In genomic region chr4:77353724-77354315, GRCh38 we compare ENCODE assay signal across 8 cellular contexts.
DNase-seq lines count a peak whose midpoint lies in the region; ATAC-seq, FAIRE-seq and TF ChIP-seq lines count a peak whose summit lies in the region.
"Not testable (repeated sequence)": the region's sequence is repeated elsewhere in the genome, so short reads cannot be mapped to it uniquely, and the experiment has no call there.

No MANE protein-coding gene starts in this region.

- H3K4ac ChIP-seq in H1 (replicated peaks; ENCODE audit: insufficient read length, low read depth, low read length): not testable (repeated sequence)

- not testable (repeated sequence) for H3K18ac ChIP-seq in H1 (ENCODE audit: extremely low read depth, low read length)

- H4K8ac ChIP-seq in H1 (ENCODE audit: extremely low read depth, insufficient read depth, low read length): not testable (repeated sequence)

- CTCF ChIA-PET in Panc1 (lab: Charles Lee): not testable (repeated sequence)
- CTCF ChIA-PET in H1 (lab: Charles Lee; ENCODE audit: partially characterized antibody): interaction anchor here (0.7 to 7.9 kb wide), 38 partner anchors 9 to 126 kb away, joined by 3 to 83 read pairs (median 5); no protein-coding TSS in a partner anchor

- H3K9ac ChIP-seq in H1 (replicated peaks in 1 of 4; ENCODE audit: extremely low read depth in 1 of 4, low read depth in 3 of 4, low read length in 3 of 4): not testable (repeated sequence)

- H3K4me2 ChIP-seq in H1 (ENCODE audit: insufficient read depth in 1 of 2, low read depth in 2 of 2, low read length in 2 of 2): not testable (repeated sequence)

- H3K4me3 ChIP-seq in Panc1 (ENCODE audit: low read depth in 2 of 2, low read length in 2 of 2); H1 (ENCODE audit: extremely low read depth in 1 of 4, insufficient read depth in 2 of 4, low read depth in 3 of 4, low read length in 4 of 4); right lobe of liver; upper lobe of left lung: not testable (repeated sequence)

- not testable (repeated sequence) for H2BK5ac ChIP-seq in H1 (ENCODE audit: low read depth, low read length)

- not testable (repeated sequence) for H3K36me3 ChIP-seq in Panc1 (ENCODE audit: control insufficient read depth, insufficient read depth, low read length); H1 (ENCODE audit: control insufficient read depth in 2 of 4, insufficient read depth in 4 of 4, low read length in 3 of 4); right lobe of liver; upper lobe of left lung

- FAIRE-seq in GM12891 (lab: Jason Lieb, UNC) (peak; percentile 98), H1 (lab: Jason Lieb, UNC) (peak; percentile 100)

- H3K27me3 ChIP-seq in Panc1 (ENCODE audit: control insufficient read depth, insufficient read depth, low read length); H1 (replicated peaks in 1 of 4; ENCODE audit: control insufficient read depth in 3 of 4, extremely low read depth in 1 of 4, insufficient read depth in 3 of 4, low read length in 3 of 4); right lobe of liver; upper lobe of left lung: not testable (repeated sequence)

- H2AK5ac ChIP-seq in H1 (ENCODE audit: low read depth, low read length): not testable (repeated sequence)

- not testable (repeated sequence) for H3K79me2 ChIP-seq in H1 (ENCODE audit: control insufficient read depth in 1 of 2, insufficient read depth in 2 of 2, low read length in 2 of 2)

- not testable (repeated sequence) for H3K79me1 ChIP-seq in H1 (ENCODE audit: low read depth, low read length)

- DNase-seq in GM12891 (ENCODE audit: insufficient read length, low spot score); Panc1 (ENCODE audit: low read depth, low spot score); H1 (ENCODE audit: low read depth in 1 of 2, low spot score in 2 of 2); right lobe of liver; upper lobe of left lung: not testable (repeated sequence)

- not testable (repeated sequence) for H3K14ac ChIP-seq in H1 (ENCODE audit: insufficient read length)

- H3K9me3 ChIP-seq in Panc1 (ENCODE audit: control insufficient read depth, insufficient read depth, low read depth, low read length); H1 (ENCODE audit: insufficient read depth in 2 of 2, low read depth in 1 of 2, low read length in 1 of 2); right lobe of liver; upper lobe of left lung: not testable (repeated sequence)

- not testable (repeated sequence) for H3K27ac ChIP-seq in Panc1 (ENCODE audit: low read length); H1 (ENCODE audit: low read depth, low read length); right lobe of liver; upper lobe of left lung

- intact Hi-C loops in Panc1 (cut with micrococcal nuclease; ENCODE audit: unreplicated experiment): not testable (repeated sequence)
- intact Hi-C loops in right lobe of liver (cut with DNase I): loop anchor here in 1 of 2 donors (5.0 kb wide), 1 partner anchor 107 kb away; no protein-coding TSS in a partner anchor

- TF ChIP-seq EP300 in H1 (IDR thresholded peaks at IDR 0.05; ENCODE audit: borderline replicate concordance in 1 of 2, low read depth in 2 of 2, low read length in 2 of 2); upper lobe of left lung (IDR thresholded peaks at IDR 0.05): not testable (repeated sequence)

- not testable (repeated sequence) for H2BK120ac ChIP-seq in H1 (replicated peaks; ENCODE audit: low read depth, low read length)

- in situ Hi-C loops in Panc1 (cut with HindIII; ENCODE audit: low pct_unique_long_range_greater_than_20kb, low sequenced_read_pairs): not testable (repeated sequence)

- not testable (repeated sequence) for H3K4me1 ChIP-seq in Panc1 (ENCODE audit: control insufficient read depth, insufficient read depth, low read length); H1 (replicated peaks in 1 of 4; ENCODE audit: control insufficient read depth in 3 of 4, insufficient read depth in 4 of 4, low read length in 3 of 4); right lobe of liver; upper lobe of left lung

- H4K91ac ChIP-seq in H1 (replicated peaks; ENCODE audit: insufficient read length, low read length): not testable (repeated sequence)

- not testable (repeated sequence) for H2BK15ac ChIP-seq in H1 (ENCODE audit: low read length)

- H4K5ac ChIP-seq in H1 (ENCODE audit: insufficient read length, low read depth, low read length): not testable (repeated sequence)

- not testable (repeated sequence) for TF ChIP-seq POLR2A in GM12891 (IDR thresholded peaks at IDR 0.05; ENCODE audit: low read depth, low read length); H1 (IDR thresholded peaks at IDR 0.05; ENCODE audit: control extremely low read depth in 1 of 2, low read depth in 2 of 2, low read length in 2 of 2); right lobe of liver (IDR thresholded peaks at IDR 0.05); upper lobe of left lung (IDR thresholded peaks at IDR 0.05)

- not testable (repeated sequence) for H4K20me1 ChIP-seq in H1 (replicated peaks in 1 of 2; ENCODE audit: control insufficient read depth in 1 of 2, insufficient read depth in 2 of 2, low read length in 2 of 2)

- 64% methylated on average over 4 of the region's 5 CpGs; no CpG with 5 or more reads in 1 of the 2 experiments for WGBS in H1 (ENCODE audit: extremely low coverage in 1 of 2, insufficient coverage in 1 of 2, insufficient read length in 1 of 2, insufficient replicate concordance in 2 of 2, low coverage in 1 of 2, low lambda C conversion rate in 2 of 2, missing lambda C conversion rate in 1 of 2), 2 experiments
- 63% methylated on average over 2 of the region's 5 CpGs for WGBS in right lobe of liver (ENCODE audit: insufficient coverage, low coverage, low lambda C conversion rate, missing lambda C conversion rate)
- WGBS in upper lobe of left lung, 2 donors: 62 to 69% methylated on average over 3 to 5 of the region's 5 CpGs

- TF ChIP-seq CTCF in Panc1 (IDR thresholded peaks at IDR 0.05) (peak; percentile 62), H1 (IDR thresholded peaks at IDR 0.05; ENCODE audit: control extremely low read depth in 1 of 3, insufficient read depth in 1 of 3, low read depth in 1 of 3, low read length in 3 of 3) (peak in 1 of 3 experiments; percentile 20; a peak in 1 of 4 replicates), right lobe of liver (IDR thresholded peaks at IDR 0.05) (peak in 2 of 4 donors; percentile 15 to 20)
- not testable (repeated sequence) for TF ChIP-seq CTCF in upper lobe of left lung (IDR thresholded peaks at IDR 0.05)

- not testable (repeated sequence) for BruUV-seq in Panc1 (replicated peaks; lab: Mats Ljungman, UMichigan)

- not testable (repeated sequence) for H3K56ac ChIP-seq in H1 (replicated peaks; ENCODE audit: insufficient read length, low read depth, low read length)

- TF ChIP-seq RAD21 in H1 (IDR thresholded peaks at IDR 0.05 in 1 of 2, conservative IDR thresholded peaks at IDR 0.05 in 1 of 2; ENCODE audit: low read depth in 2 of 2, low read length in 2 of 2): not testable (repeated sequence)

- not testable (repeated sequence) for H3K23me2 ChIP-seq in H1 (ENCODE audit: low read depth, low read length)

- ATAC-seq in GM19467 (IDR thresholded peaks at IDR 0.05; ENCODE audit: unreplicated experiment) (peak; percentile 61), HG02588 (IDR thresholded peaks at IDR 0.05; ENCODE audit: unreplicated experiment) (peak; percentile 51), HG03196 (IDR thresholded peaks at IDR 0.05; ENCODE audit: unreplicated experiment) (peak; percentile 52), Panc1 (peak; percentile 78), right lobe of liver (peak; percentile 85 to 93 (median 92)), upper lobe of left lung (ENCODE audit: low FRiP score in 2 of 2) (peak; percentile 32 to 35)

- not testable (repeated sequence) for H3K23ac ChIP-seq in H1 (ENCODE audit: insufficient read length)

- H2BK12ac ChIP-seq in H1 (ENCODE audit: low read depth, low read length): not testable (repeated sequence)

- not testable (repeated sequence) for H2BK20ac ChIP-seq in H1 (ENCODE audit: low read length)

- POLR2A ChIA-PET in Panc1 (lab: Charles Lee); H1 (lab: Charles Lee; ENCODE audit: partially characterized antibody): not testable (repeated sequence)

- H2AFZ ChIP-seq in H1 (ENCODE audit: low read length): not testable (repeated sequence)

Comparison
In these comparisons a context has a peak if more than half of its experiments do, and no peak if none do; other contexts are left out.
1. ATAC-seq: peak in every context shown above with its lines; median percentile 92 in right lobe of liver; 78 in Panc1; 61 in GM19467; 52 in HG03196; 51 in HG02588; 34 in upper lobe of left lung.